Comparison of ENCODE assay signal across 9 cellular contexts in genomic region chr15:40253179-40253790, GRCh38. TPM values are rescaled to one million over a fixed set of nuclear protein-coding genes. Genes with fewer than 3 reads are reported as not detected.
DNase-seq lines count a peak whose midpoint lies in the region; ATAC-seq lines count a peak whose summit lies in the region.
"Had no signal": no experiment of that assay in that cellular context is flagged by ENCODE, and none has a peak within 500 bp of the region (broad histone marks: within the 10 kb centered on the region; RNA-seq: fewer than 3 reads in every experiment).

No MANE protein-coding gene starts in this region.

- no peak overlapping the region for H3K9ac ChIP-seq in GM23248
- H3K9ac ChIP-seq in skeletal muscle tissue (ENCODE audit: low read depth in 1 of 3, low read length in 3 of 3) = peak overlapping the region; percentile 60 to 82 (median 65)

- in situ Hi-C loops in GM23248 (cut with MboI) = no loop called here

- no peak overlapping the region for H3K27ac Mint-ChIP-seq in activated CD4-positive, alpha-beta memory T cell treated with anti-CD3 and anti-CD28 coated beads, Interleukin-2, amount 10 ng/mL, durations not matched to agents 7 days and 5 days

- H3K79me2 ChIP-seq in GM23248 (ENCODE audit: insufficient read depth) = no peaks in the 10 kb centered on the region

- H3K4me1 Mint-ChIP-seq in activated CD4-positive, alpha-beta memory T cell treated with anti-CD3 and anti-CD28 coated beads, Interleukin-2, amount 10 ng/mL, durations not matched to agents 7 days and 5 days = peaks cover 10% of the 10 kb centered on the region

- H3K27me3 ChIP-seq in GM23248 (replicated peaks; ENCODE audit: insufficient read depth) = peaks cover 34% of the 10 kb centered on the region
- peaks cover 13% of the 10 kb centered on the region for H3K27me3 ChIP-seq in iPS DF 6.9 (ENCODE audit: control insufficient read depth, insufficient read depth, low read length)
- H3K27me3 ChIP-seq in skeletal muscle tissue (ENCODE audit: control insufficient read depth in 3 of 3, insufficient read depth in 3 of 3, low read length in 3 of 3) = peaks cover 0 to 11% (median 7%) of the 10 kb centered on the region in 3 donors

- H3K9me3 Mint-ChIP-seq in activated CD4-positive, alpha-beta memory T cell treated with anti-CD3 and anti-CD28 coated beads, Interleukin-2, amount 10 ng/mL, durations not matched to agents 7 days and 5 days = no peaks in the 10 kb centered on the region

- no peaks in the 10 kb centered on the region for H4K20me1 ChIP-seq in GM23248 (ENCODE audit: insufficient read depth)

- POLR2A ChIA-PET in activated CD4-positive, alpha-beta memory T cell treated with anti-CD3 and anti-CD28 coated beads, Interleukin-2, amount 10 ng/mL, durations not matched to agents 7 days and 5 days (lab: Charles Lee) = interaction anchor here (1.1 kb wide), 1 partner anchor 15 kb away, joined by 4 read pairs; the partner anchor contains the start of gene PAK6

- ATAC-seq in HG03442 (IDR thresholded peaks at IDR 0.05; ENCODE audit: unreplicated experiment) (no peak), HG03196 (IDR thresholded peaks at IDR 0.05; ENCODE audit: unreplicated experiment) (no peak)

- H3K36me3 Mint-ChIP-seq in activated CD4-positive, alpha-beta memory T cell treated with anti-CD3 and anti-CD28 coated beads, Interleukin-2, amount 10 ng/mL, durations not matched to agents 7 days and 5 days (ENCODE audit: low read depth) = no peaks in the 10 kb centered on the region

- H3F3A ChIP-seq in GM23248 (ENCODE audit: insufficient read depth) = peaks cover 15% of the 10 kb centered on the region; the same call in 1 of the 2 replicates

- WGBS in GM23248 (ENCODE audit: low coverage in 1 of 2, low lambda C conversion rate in 2 of 2, missing lambda C conversion rate in 2 of 2), 2 experiments = 57 to 59% methylated on average over 24 to 26 of the region's 26 CpGs
- WGBS in iPS DF 6.9 (ENCODE audit: insufficient coverage, insufficient read length) = no CpG with 5 or more reads among the region's 26 CpGs

- H3K4me2 ChIP-seq in GM23248 (ENCODE audit: unreplicated experiment) = peak overlapping the region; percentile 59

- no peaks in the 10 kb centered on the region for H3K4me1 ChIP-seq in GM23248 (ENCODE audit: insufficient read depth)
- H3K4me1 ChIP-seq in iPS DF 6.9 (ENCODE audit: control insufficient read depth, insufficient read depth, low read length) = no peaks in the 10 kb centered on the region
- H3K4me1 ChIP-seq in skeletal muscle tissue (ENCODE audit: control insufficient read depth in 3 of 3, insufficient read depth in 3 of 3, low read length in 3 of 3) = peaks cover 18 to 36% (median 24%) of the 10 kb centered on the region in 3 donors

- CTCF ChIA-PET in activated CD4-positive, alpha-beta memory T cell treated with anti-CD3 and anti-CD28 coated beads, Interleukin-2, amount 10 ng/mL, durations not matched to agents 7 days and 5 days (lab: Charles Lee) = interaction anchor here (1.0 to 1.6 kb wide), 2 partner anchors 21 to 26 kb away, joined by 4 to 5 read pairs; no protein-coding TSS in a partner anchor

- peak overlapping the region; percentile 58 for H3K4me3 ChIP-seq in GM23248
- peak overlapping the region; percentile 58; the same call in 1 of the 2 replicates for H3K4me3 ChIP-seq in iPS DF 6.9 (ENCODE audit: low read length)
- peak overlapping the region; percentile 71 to 80 (median 75) for H3K4me3 ChIP-seq in skeletal muscle tissue (ENCODE audit: low read length in 3 of 3)

- no peak for DNase-seq in GM23248
- no peak for DNase-seq in activated CD4-positive, alpha-beta memory T cell treated with anti-CD3 and anti-CD28 coated beads, Interleukin-2, amount 10 ng/mL, durations not matched to agents 7 days and 5 days
- no peak for DNase-seq in iPS DF 6.9 (ENCODE audit: low read depth, low spot score)
- no peak for DNase-seq in NCI-H524 (lab: John Stamatoyannopoulos, UW)
- no peak for DNase-seq in SIG-M5 (lab: John Stamatoyannopoulos, UW)

- H3K27me3 Mint-ChIP-seq in activated CD4-positive, alpha-beta memory T cell treated with anti-CD3 and anti-CD28 coated beads, Interleukin-2, amount 10 ng/mL, durations not matched to agents 7 days and 5 days = peaks cover 39% of the 10 kb centered on the region

- H3K9me3 ChIP-seq in GM23248 (ENCODE audit: low read depth) = no peaks in the 10 kb centered on the region
- H3K9me3 ChIP-seq in iPS DF 6.9 (ENCODE audit: control insufficient read depth, insufficient read depth, low read length) = no peaks in the 10 kb centered on the region
- no peaks in the 10 kb centered on the region for H3K9me3 ChIP-seq in skeletal muscle tissue (ENCODE audit: control insufficient read depth in 3 of 3, low read length in 3 of 3)

- H3K36me3 ChIP-seq in GM23248 (ENCODE audit: low read depth) = no peaks in the 10 kb centered on the region
- H3K36me3 ChIP-seq in iPS DF 6.9 (ENCODE audit: control insufficient read depth, insufficient read depth, low read length) = no peaks in the 10 kb centered on the region
- peaks cover 0 to 2% (median 0%) of the 10 kb centered on the region in 3 donors for H3K36me3 ChIP-seq in skeletal muscle tissue (ENCODE audit: control insufficient read depth in 3 of 3, insufficient read depth in 3 of 3, low read length in 3 of 3)

- H2AFZ ChIP-seq in GM23248 = peak overlapping the region; percentile 59

- no peaks in the 10 kb centered on the region for H3K9me2 ChIP-seq in GM23248 (ENCODE audit: insufficient read depth)

- H3K27ac ChIP-seq in GM23248 (no peak overlapping the region), iPS DF 6.9 (ENCODE audit: low read length) (no peak overlapping the region), skeletal muscle tissue (ENCODE audit: low read depth, low read length) (no peak overlapping the region)

- peak overlapping the region; percentile 56 for H3K4me3 Mint-ChIP-seq in activated CD4-positive, alpha-beta memory T cell treated with anti-CD3 and anti-CD28 coated beads, Interleukin-2, amount 10 ng/mL, durations not matched to agents 7 days and 5 days

RNA-seq across cellular contexts. Expression of gene PAK6, which starts 14.4 kb away (rescaled TPM):
- not detected in 2 replicates for total RNA-seq in GM23248 (2014; rRNA removed; shearing (Covaris generic))
- not detected in 2 replicates for polyA plus RNA-seq in GM23248 (2016; fragmentation: Nextera tagmentation; extraction: Ambion mirVana)
- total RNA-seq in activated CD4-positive, alpha-beta memory T cell treated with anti-CD3 and anti-CD28 coated beads, Interleukin-2, amount 10 ng/mL, durations not matched to agents 7 days and 5 days = under 1 TPM; 0.20 to 0.65 TPM
- total RNA-seq in skeletal muscle tissue = 1.0 TPM
- total RNA-seq: dermis microvascular lymphatic vessel endothelial cell had no signal

RNA-seq across cellular contexts. Expression of gene ANKRD63, which starts 29.6 kb away (rescaled TPM):
- total RNA-seq in GM23248 (2014; rRNA removed; shearing (Covaris generic)) = not detected in 2 replicates
- polyA plus RNA-seq in GM23248 (2016; fragmentation: Nextera tagmentation; extraction: Ambion mirVana) = not detected in 2 replicates
- not detected for total RNA-seq in activated CD4-positive, alpha-beta memory T cell treated with anti-CD3 and anti-CD28 coated beads, Interleukin-2, amount 10 ng/mL, durations not matched to agents 7 days and 5 days
- total RNA-seq in skeletal muscle tissue = not detected
- total RNA-seq: dermis microvascular lymphatic vessel endothelial cell had no signal

RNA-seq across cellular contexts. Expression of gene PLCB2, which starts 54.5 kb away (rescaled TPM):
- total RNA-seq in GM23248 (2014; rRNA removed; shearing (Covaris generic)) = 0.54 and 0.76 TPM in 2 replicates
- polyA plus RNA-seq in GM23248 (2016; fragmentation: Nextera tagmentation; extraction: Ambion mirVana) = 1.1 TPM in 2 replicates
- 100 to 1,000 TPM; 140 TPM for total RNA-seq in activated CD4-positive, alpha-beta memory T cell treated with anti-CD3 and anti-CD28 coated beads, Interleukin-2, amount 10 ng/mL, durations not matched to agents 7 days and 5 days
- total RNA-seq in skeletal muscle tissue = 3.7 TPM
- total RNA-seq: dermis microvascular lymphatic vessel endothelial cell had no signal

Comparison
In these comparisons a context has a peak if more than half of its experiments do, and no peak if none do; other contexts are left out.
1. RNA of gene PLCB2, which starts 54.5 kb away (total RNA-seq): 140 TPM in activated CD4-positive, alpha-beta memory T cell treated with anti-CD3 and anti-CD28 coated beads, Interleukin-2, amount 10 ng/mL, durations not matched to agents 7 days and 5 days; 3.7 TPM in skeletal muscle tissue (single experiment) and 0.54 to 0.76 TPM in GM23248; every median in the first group is over 10 times any median in the second.
2. Peak in every context shown above with its lines, with median percentiles within 50 percentile points of each other: H3K4me3 ChIP-seq.